Comparison of ENCODE assay signal across 24 cellular contexts in the genomic region with DNA sequence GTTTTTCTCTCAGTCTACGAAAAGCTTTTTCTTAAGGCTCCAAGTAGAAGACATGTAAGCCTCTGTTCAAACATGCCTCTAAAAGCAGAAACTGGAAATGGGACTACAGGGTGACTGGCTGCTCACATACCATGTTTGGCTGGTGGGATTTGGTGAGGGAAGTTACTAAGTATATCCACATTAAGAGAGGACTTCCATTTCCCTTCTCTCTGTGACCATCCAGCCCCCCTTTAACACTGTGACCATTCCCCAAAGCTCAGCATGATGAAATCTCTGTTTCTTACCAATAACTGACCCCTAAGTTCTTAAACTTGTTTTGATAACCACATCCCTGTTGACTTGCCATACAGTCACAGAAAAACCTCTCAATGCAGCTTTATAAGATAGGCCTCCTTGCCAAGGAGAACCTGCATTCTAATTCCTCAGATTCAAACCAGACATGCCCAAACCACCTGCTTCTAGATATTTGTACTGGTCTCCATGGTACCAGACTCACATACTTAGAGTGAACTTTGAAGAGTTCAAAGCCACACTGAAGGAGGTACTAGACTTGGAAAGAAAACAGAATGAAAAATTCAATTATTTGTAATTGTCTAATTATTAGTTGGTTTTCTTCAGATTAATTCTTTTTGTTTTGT.
A peak's percentile ranks its signal among the peaks of the same experiment; 100 is the strongest.
DNase-seq lines count a peak whose midpoint lies in the region; TF ChIP-seq lines count a peak whose summit lies in the region.
"Had no signal": no experiment of that assay in that cellular context is flagged by ENCODE, and none has a peak within 500 bp of the region (broad histone marks: within the 10 kb centered on the region; RNA-seq: fewer than 3 reads in every experiment).

No MANE protein-coding gene starts in this region.

- H3K36me3 ChIP-seq in Loucy (ENCODE audit: insufficient read depth, low read length), result no peaks in the 10 kb centered on the region
- H3K36me3 ChIP-seq in transverse colon, result no peaks in the 10 kb centered on the region
- H3K36me3 ChIP-seq: esophagus squamous epithelium, HAP-1 had no signal

- intact Hi-C loops in transverse colon (cut with DNase I; ENCODE audit: low total_unique reads), result no loop called here

- no peaks in the 10 kb centered on the region for H3K27me3 ChIP-seq in Loucy (ENCODE audit: insufficient read depth, low read length, poor library complexity, severe bottlenecking)
- no peaks in the 10 kb centered on the region for H3K27me3 ChIP-seq in transverse colon

- H3K4me3 ChIP-seq in Loucy (ENCODE audit: low read length, poor library complexity, severe bottlenecking) (no peak overlapping the region), astrocyte of the spinal cord (ENCODE audit: low read depth, low read length) (no peak overlapping the region), retinal pigment epithelial cell (ENCODE audit: low read length) (no peak overlapping the region), transverse colon (no peak overlapping the region)
- H3K4me3 ChIP-seq: esophagus squamous epithelium, GM12878, HAP-1 had no signal

- TF ChIP-seq CTCF in Loucy (conservative IDR thresholded peaks at IDR 0.05; ENCODE audit: low read length), result no peak
- TF ChIP-seq CTCF in astrocyte of the spinal cord (IDR thresholded peaks at IDR 0.05; ENCODE audit: low read depth, low read length), result no peak
- no peak for TF ChIP-seq CTCF in retinal pigment epithelial cell (conservative IDR thresholded peaks at IDR 0.05; ENCODE audit: low read depth, low read length)
- TF ChIP-seq CTCF in transverse colon (IDR thresholded peaks at IDR 0.05), result no peak

- TF ChIP-seq POLR2A in transverse colon (IDR thresholded peaks at IDR 0.05) (no peak), erythroblast (IDR thresholded peaks at IDR 0.05; ENCODE audit: low read length) (no peak)

- H3K4me2 ChIP-seq in Loucy (ENCODE audit: low read depth, low read length, poor library complexity, severe bottlenecking), result no peak overlapping the region

- H3K9me3 ChIP-seq in Loucy (ENCODE audit: insufficient read depth, low read depth, low read length) (no peaks in the 10 kb centered on the region), transverse colon (no peaks in the 10 kb centered on the region)
- H3K9me3 ChIP-seq: esophagus squamous epithelium, HAP-1 had no signal

- H4K20me1 ChIP-seq in Loucy (ENCODE audit: insufficient read depth, low read length, poor library complexity, severe bottlenecking), result no peaks in the 10 kb centered on the region

- peak; percentile 81 for DNase-seq in astrocyte of the spinal cord (ENCODE audit: low read depth, low spot score)
- peak; percentile 81 for DNase-seq in iris pigment epithelial cell (ENCODE audit: low read depth)
- DNase-seq in retinal pigment epithelial cell (ENCODE audit: low read depth), result peak; percentile 70
- DNase-seq in activated effector memory CD4-positive, alpha-beta T cell treated with anti-CD3 and anti-CD28 coated beads, Interleukin-2, amount 50 U/mL, for 16 hours, result no peak
- no peak for DNase-seq in transverse colon
- DNase-seq in erythroblast (lab: John Stamatoyannopoulos, UW), result no peak
- DNase-seq: activated CD4-positive, CD25-positive, alpha-beta regulatory T cell treated with anti-CD3 and anti-CD28 coated beads, Interleukin-2, amount 50 U/mL, for 72 hours; activated CD8-positive, alpha-beta T cell treated with anti-CD3 and anti-CD28 coated beads, Interleukin-2, amount 10 ng/mL, durations not matched to agents 7 days and 5 days; activated naive CD4-positive, alpha-beta T cell treated with Interleukin-2 at 50 U/mL for 16 hours; anterior cingulate cortex; CD8-positive, alpha-beta T cell; cerebellar nuclear complex; DMS79; esophagus squamous epithelium; midbrain; NCI-H187 treated with DMSO at 0.1 percent for 48 hours; NCI-H2227 treated with DMSO at 0.1 percent for 48 hours; nephron progenitor cell; Right ventricle myocardium superior; substantia nigra had no signal

- no peaks in the 10 kb centered on the region for H3K9me2 ChIP-seq in Loucy (replicated peaks; ENCODE audit: low read depth, low read length)

- no peak for TF ChIP-seq EP300 in transverse colon (IDR thresholded peaks at IDR 0.05; ENCODE audit: low read depth)

- 100% methylated on average over 1 of the region's 1 CpG; no CpG with 5 or more reads in 1 of the 2 donors for WGBS in transverse colon (ENCODE audit: low coverage in 1 of 2), 2 donors

- H3K27ac ChIP-seq in transverse colon, result no peak overlapping the region
- H3K27ac ChIP-seq: esophagus squamous epithelium, parathyroid adenoma had no signal

- no peaks in the 10 kb centered on the region for H3K4me1 ChIP-seq in Loucy (ENCODE audit: insufficient read depth, low read length, poor library complexity, severe bottlenecking)
- no peaks in the 10 kb centered on the region for H3K4me1 ChIP-seq in transverse colon
- H3K4me1 ChIP-seq: parathyroid adenoma had no signal

- no peaks in the 10 kb centered on the region for H3K79me2 ChIP-seq in Loucy (ENCODE audit: insufficient read depth, low read length)
- H3K79me2 ChIP-seq: parathyroid adenoma had no signal

- H3K9ac ChIP-seq in Loucy (ENCODE audit: low read depth, low read length, poor library complexity, severe bottlenecking), result no peak overlapping the region
- H3K9ac ChIP-seq: parathyroid adenoma had no signal

- H2AFZ ChIP-seq in Loucy (ENCODE audit: low read length), result 0 out of 2 replicates have a peak overlapping the region, but pooled peaks have one; percentile 1
- H2AFZ ChIP-seq: parathyroid adenoma had no signal

- H3F3A ChIP-seq in Loucy (ENCODE audit: low read depth), result no peaks in the 10 kb centered on the region

- in situ Hi-C loops in astrocyte of the spinal cord (cut with HindIII; ENCODE audit: low sequenced_read_pairs) (no loop called here), transverse colon (cut with MboI; ENCODE audit: low pct_ligation_motif_present in 1 of 4, low pct_unique_long_range_greater_than_20kb in 1 of 4, low sequenced_read_pairs in 3 of 4) (no loop called here)

Comparison
In these comparisons a context has a peak if more than half of its experiments do, and no peak if none do; other contexts are left out.
1. DNase-seq: peak in astrocyte of the spinal cord (single experiment), iris pigment epithelial cell (single experiment) and retinal pigment epithelial cell (single experiment); none in activated effector memory CD4-positive, alpha-beta T cell treated with anti-CD3 and anti-CD28 coated beads, Interleukin-2, amount 50 U/mL, for 16 hours (single experiment), transverse colon (single experiment) and erythroblast (0 of 2).